Comparison of ENCODE assay signal across 22 cellular contexts in the genomic region with DNA sequence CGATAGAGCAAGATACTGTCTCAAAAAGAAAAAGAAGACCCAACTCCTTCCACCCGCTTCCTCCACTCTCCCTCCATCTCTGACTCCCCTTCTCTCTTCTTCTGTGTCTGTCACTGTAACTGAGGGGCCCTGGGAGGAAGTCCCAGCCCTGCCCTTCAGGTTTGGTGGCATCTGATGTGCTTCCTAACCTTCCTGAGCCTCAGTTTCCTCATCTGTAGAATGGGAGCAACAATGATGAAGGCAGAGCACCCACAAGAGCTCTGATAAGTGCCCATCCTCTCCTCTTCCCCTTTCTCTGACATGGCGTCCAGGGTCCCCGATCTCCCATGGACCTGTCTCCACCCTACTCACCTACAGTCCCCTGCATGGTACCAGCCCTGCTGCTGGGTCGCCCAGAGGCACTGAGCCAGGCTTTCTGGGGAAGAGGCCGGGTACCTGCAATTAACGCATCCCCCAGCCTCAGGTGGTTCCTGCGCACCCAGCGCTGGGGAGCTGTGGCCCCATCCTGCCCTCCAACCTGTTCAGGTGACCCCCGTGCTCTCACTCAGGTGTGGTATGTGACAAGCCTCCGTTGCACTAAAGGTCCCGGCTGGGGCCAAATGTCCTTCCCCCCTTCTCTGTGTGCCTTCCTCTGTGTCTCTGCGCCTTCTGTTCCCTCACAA. TPM values are rescaled to one million over a fixed set of nuclear protein-coding genes. Genes with fewer than 3 reads are reported as not detected.
DNase-seq lines count a peak whose midpoint lies in the region; ATAC-seq, FAIRE-seq and TF ChIP-seq lines count a peak whose summit lies in the region.
"Had no signal": no experiment of that assay in that cellular context is flagged by ENCODE, and none has a peak within 500 bp of the region (broad histone marks: within the 10 kb centered on the region; RNA-seq: fewer than 3 reads in every experiment).

No MANE protein-coding gene starts in this region.

- peak; percentile 51 for DNase-seq in activated effector memory CD4-positive, alpha-beta T cell treated with anti-CD3 and anti-CD28 coated beads, Interleukin-2, amount 50 U/mL, for 16 hours
- DNase-seq in activated effector memory CD4-positive, alpha-beta T cell treated with Interleukin-2 at 50 U/mL for 16 hours, result no peak
- DNase-seq in K562 (ENCODE audit: extremely low read depth in 1 of 4, low spot score in 3 of 4) (no peak), nephron progenitor cell (no peak), HFFc6 (no peak), DMS79 treated with DMSO at 0.1 percent for 48 hours (lab: John Stamatoyannopoulos, UW) (no peak), occipital lobe (lab: John Stamatoyannopoulos, UW) (no peak)
- DNase-seq in stimulated activated effector memory CD8-positive, alpha-beta T cell treated with anti-CD3 and anti-CD28 coated beads, Interleukin-12 subunit alpha, Interleukin-12 subunit beta, amount 100 ng/mL, for 72 hours (ENCODE audit: low spot score in 2 of 2), result no peak
- DNase-seq: CD8-positive, alpha-beta T cell; COR-L47; DMS153; DND-41; GDM1 had no signal

- H3K27ac ChIP-seq in K562 (ENCODE audit: extremely low read depth, low read depth, low read length), result no peak overlapping the region
- H3K27ac ChIP-seq: 22Rv1 had no signal

- H3K9me1 ChIP-seq in K562 (ENCODE audit: control insufficient read depth, insufficient read depth, low read length), result no peaks in the 10 kb centered on the region

- POLR2A ChIA-PET in K562 (lab: Yijun Ruan, JAX), result interaction anchor here (0.6 kb wide), 1 partner anchor 295 kb away, joined by 4 read pairs; no protein-coding TSS in a partner anchor

- H3K36me3 Mint-ChIP-seq in nephron progenitor cell (ENCODE audit: low read depth), result no peaks in the 10 kb centered on the region
- H3K36me3 Mint-ChIP-seq in stimulated activated effector memory CD8-positive, alpha-beta T cell treated with anti-CD3 and anti-CD28 coated beads, Interleukin-12 subunit alpha, Interleukin-12 subunit beta, amount 100 ng/mL, for 72 hours, result no peaks in the 10 kb centered on the region
- H3K36me3 Mint-ChIP-seq in HFFc6 (ENCODE audit: low read depth), result no peaks in the 10 kb centered on the region
- H3K36me3 Mint-ChIP-seq: CD14-positive monocyte; CD8-positive, alpha-beta T cell had no signal

- no peaks in the 10 kb centered on the region for H3K9me3 ChIP-seq in K562 (replicated peaks; ENCODE audit: control insufficient read depth, insufficient read depth, low read depth, low read length)
- H3K9me3 ChIP-seq: HAP-1 had no signal

- peaks cover 14% of the 10 kb centered on the region for H3K4me1 Mint-ChIP-seq in nephron progenitor cell
- H3K4me1 Mint-ChIP-seq in stimulated activated effector memory CD8-positive, alpha-beta T cell treated with anti-CD3 and anti-CD28 coated beads, Interleukin-12 subunit alpha, Interleukin-12 subunit beta, amount 100 ng/mL, for 72 hours, result no peaks in the 10 kb centered on the region
- no peaks in the 10 kb centered on the region for H3K4me1 Mint-ChIP-seq in HFFc6 (ENCODE audit: low read depth)

- peaks cover 0 to 6% of the 10 kb centered on the region in 2 experiments; a peak in 2 of 5 replicates for H3K4me1 ChIP-seq in K562 (replicated peaks in 1 of 2; ENCODE audit: control insufficient read depth in 2 of 2, insufficient read depth in 2 of 2, low read length in 2 of 2)

- no peaks in the 10 kb centered on the region; the same call in 1 of the 2 replicates for H4K20me1 ChIP-seq in K562 (replicated peaks; ENCODE audit: control insufficient read depth, insufficient read depth, low read length)

- no peak overlapping the region for H3K9ac ChIP-seq in K562 (ENCODE audit: insufficient read depth in 1 of 2, low read depth in 2 of 2, low read length in 2 of 2)

- TF ChIP-seq CTCF in K562 (IDR thresholded peaks at IDR 0.05 in 2 of 3, conservative IDR thresholded peaks at IDR 0.05 in 1 of 3; ENCODE audit: insufficient read depth in 2 of 3, low read depth in 1 of 3, low read length in 3 of 3) (no peak), nephron progenitor cell (IDR thresholded peaks at IDR 0.05) (no peak), HFFc6 (IDR thresholded peaks at IDR 0.05) (no peak)

- H3K27ac Mint-ChIP-seq in nephron progenitor cell (peak overlapping the region; percentile 72), HFFc6 (no peak overlapping the region)
- peak overlapping the region; percentile 41 for H3K27ac Mint-ChIP-seq in stimulated activated effector memory CD8-positive, alpha-beta T cell treated with anti-CD3 and anti-CD28 coated beads, Interleukin-12 subunit alpha, Interleukin-12 subunit beta, amount 100 ng/mL, for 72 hours
- H3K27ac Mint-ChIP-seq: CD14-positive monocyte; CD8-positive, alpha-beta T cell; GM23338 had no signal

- intact Hi-C loops in K562 (cut with micrococcal nuclease), result no loop called here

- no peak overlapping the region for H2AFZ ChIP-seq in K562 (ENCODE audit: low read depth, low read length)
- H2AFZ ChIP-seq: GM23338 had no signal

- no peak overlapping the region for H3K4me3 ChIP-seq in K562
- H3K4me3 ChIP-seq: GM23338, HAP-1 had no signal

- no peak overlapping the region for H3K4me2 ChIP-seq in K562 (ENCODE audit: insufficient read depth, low read length)
- H3K4me2 ChIP-seq: GM23338 had no signal

- no peak for TF ChIP-seq POLR2A in K562 (conservative IDR thresholded peaks at IDR 0.05)

- H3K36me3 ChIP-seq in K562 (ENCODE audit: control insufficient read depth, insufficient read depth, low read length), result no peaks in the 10 kb centered on the region
- H3K36me3 ChIP-seq: HAP-1 had no signal

- H3K27me3 Mint-ChIP-seq in nephron progenitor cell (ENCODE audit: low read depth, poor library complexity) (peaks cover 65% of the 10 kb centered on the region), HFFc6 (ENCODE audit: insufficient read depth) (peaks cover 27% of the 10 kb centered on the region)

- 0% methylated on average over 10 of the region's 13 CpGs for WGBS in K562 (ENCODE audit: insufficient coverage, low coverage, missing lambda C conversion rate)

- H3K4me3 Mint-ChIP-seq in nephron progenitor cell (no peak overlapping the region), HFFc6 (no peak overlapping the region)
- no peak overlapping the region for H3K4me3 Mint-ChIP-seq in stimulated activated effector memory CD8-positive, alpha-beta T cell treated with anti-CD3 and anti-CD28 coated beads, Interleukin-12 subunit alpha, Interleukin-12 subunit beta, amount 100 ng/mL, for 72 hours
- H3K4me3 Mint-ChIP-seq: CD8-positive, alpha-beta T cell; GM23338 had no signal

- TF ChIP-seq RAD21 in K562 (CRISPR knock-in tag; conservative IDR thresholded peaks at IDR 0.05 in 1 of 2, IDR thresholded peaks at IDR 0.05 in 1 of 2), result no peak

- no peak for FAIRE-seq in K562 (lab: Jason Lieb, UNC)
- FAIRE-seq: D721Med, GM12892, HTR-8/SVneo had no signal

- in situ Hi-C loops in K562 (cut with MboI), result no loop called here

- H3K9me3 Mint-ChIP-seq in nephron progenitor cell (no peaks in the 10 kb centered on the region), HFFc6 (no peaks in the 10 kb centered on the region)
- no peaks in the 10 kb centered on the region for H3K9me3 Mint-ChIP-seq in stimulated activated effector memory CD8-positive, alpha-beta T cell treated with anti-CD3 and anti-CD28 coated beads, Interleukin-12 subunit alpha, Interleukin-12 subunit beta, amount 100 ng/mL, for 72 hours
- H3K9me3 Mint-ChIP-seq: CD14-positive monocyte; CD8-positive, alpha-beta T cell; GM23338 had no signal

- no TSS peak for BruUV-seq in K562 (replicated peaks; lab: Mats Ljungman, UMichigan)

- H3K79me2 ChIP-seq in K562 (ENCODE audit: control insufficient read depth, insufficient read depth, low read length), result no peaks in the 10 kb centered on the region

- peaks cover 6 to 34% of the 10 kb centered on the region in 2 experiments; a peak in 4 of 5 replicates for H3K27me3 ChIP-seq in K562 (ENCODE audit: control insufficient read depth in 2 of 2, insufficient read depth in 2 of 2, low read length in 2 of 2)

- no peak for TF ChIP-seq EP300 in K562 (IDR thresholded peaks at IDR 0.05; ENCODE audit: low read length)

- ATAC-seq in K562, result no peak
- no peak for ATAC-seq in stimulated activated effector memory CD8-positive, alpha-beta T cell treated with anti-CD3 and anti-CD28 coated beads, Interleukin-12 subunit alpha, Interleukin-12 subunit beta, amount 100 ng/mL, for 72 hours
- ATAC-seq: CD8-positive, alpha-beta T cell; GM23338 had no signal

- CTCF ChIA-PET in K562 (lab: Yijun Ruan, JAX; ENCODE audit: low intra/inter-chr PET ratio), result no interaction called here

RNA-seq across cellular contexts. Expression of a gene that starts 13.2 kb away (rescaled TPM):
- total RNA-seq in K562 (2011; cell fraction: chromatin; rRNA removed; ENCODE audit: low replicate concordance), result not detected in 2 replicates
- not detected in 2 replicates for total RNA-seq in K562 (2011; cell fraction: nucleolus; rRNA removed)
- total RNA-seq in K562 (2011; cell fraction: nucleoplasm; rRNA removed), result not detected in 2 replicates
- total RNA-seq in K562 (2014; rRNA removed) (not detected in 2 replicates), K562 (2014; rRNA removed; fragmentation: Illumina TruSeq; extraction: Trizol) (not detected in 2 replicates), K562 (2015; rRNA removed; fragmentation: Illumina TruSeq; extraction: Trizol) (not detected in 2 replicates), K562 (2021) (not detected in 2 replicates), occipital lobe (0.16 TPM)
- polyA plus RNA-seq in K562 (2011; rRNA removed) (not detected in 2 replicates), K562 (2014; fragmentation: Illumina TruSeq; extraction: Trizol) (not detected in 2 replicates), K562 (2014; fragmentation: Nextera tagmentation; extraction: Ambion mirVana) (not detected), K562 (2014; rRNA removed) (not detected in 2 replicates)
- not detected in 2 replicates for polyA plus RNA-seq in K562 (2011; cell fraction: cytosol; rRNA removed)
- not detected in 2 replicates for polyA plus RNA-seq in K562 (2011; cell fraction: nucleus; rRNA removed)
- not detected in 2 replicates for polyA plus RNA-seq in K562 (2012)
- polyA minus RNA-seq in K562 (2011; rRNA and poly(A)+ RNA removed), result not detected in 2 replicates
- not detected in 2 replicates for polyA minus RNA-seq in K562 (2011; cell fraction: cytosol; rRNA and poly(A)+ RNA removed)
- not detected in 2 replicates for polyA minus RNA-seq in K562 (2011; cell fraction: nucleus; rRNA and poly(A)+ RNA removed)
- total RNA-seq in HFFc6 (2021; fragmentation: NEBNext Ultra II Directional; extraction: Animal tissue kit (Norgen Biotek cat#: 25700)), result not detected
- total RNA-seq: A673; CD8-positive, alpha-beta T cell had no signal
- polyA plus RNA-seq: BJ, CD14-positive monocyte had no signal

RNA-seq across cellular contexts. Expression of a gene that starts 51.8 kb away (rescaled TPM):
- total RNA-seq in K562 (2011; cell fraction: chromatin; rRNA removed; ENCODE audit: low replicate concordance), result not detected in 2 replicates
- not detected in 2 replicates for total RNA-seq in K562 (2011; cell fraction: nucleolus; rRNA removed)
- 0.44 TPM in 1 of 2 replicates, not detected in the other for total RNA-seq in K562 (2011; cell fraction: nucleoplasm; rRNA removed)
- total RNA-seq in K562 (2014; rRNA removed) (not detected in 2 replicates), K562 (2014; rRNA removed; fragmentation: Illumina TruSeq; extraction: Trizol) (not detected in 2 replicates), K562 (2015; rRNA removed; fragmentation: Illumina TruSeq; extraction: Trizol) (not detected in 2 replicates), K562 (2021) (not detected in 2 replicates), occipital lobe (0.16 TPM)
- polyA plus RNA-seq in K562 (2011; rRNA removed) (not detected in 2 replicates), K562 (2014; fragmentation: Illumina TruSeq; extraction: Trizol) (not detected in 2 replicates), K562 (2014; fragmentation: Nextera tagmentation; extraction: Ambion mirVana) (not detected), K562 (2014; rRNA removed) (not detected in 2 replicates)
- not detected in 2 replicates for polyA plus RNA-seq in K562 (2011; cell fraction: cytosol; rRNA removed)
- not detected in 2 replicates for polyA plus RNA-seq in K562 (2011; cell fraction: nucleus; rRNA removed)
- 0.01 TPM in 1 of 2 replicates, not detected in the other for polyA plus RNA-seq in K562 (2012)
- not detected in 2 replicates for polyA minus RNA-seq in K562 (2011; rRNA and poly(A)+ RNA removed)
- polyA minus RNA-seq in K562 (2011; cell fraction: cytosol; rRNA and poly(A)+ RNA removed), result not detected in 2 replicates
- not detected in 2 replicates for polyA minus RNA-seq in K562 (2011; cell fraction: nucleus; rRNA and poly(A)+ RNA removed)
- not detected for total RNA-seq in HFFc6 (2021; fragmentation: NEBNext Ultra II Directional; extraction: Animal tissue kit (Norgen Biotek cat#: 25700))
- total RNA-seq: A673; CD8-positive, alpha-beta T cell; GM23338 had no signal
- polyA plus RNA-seq: BJ, CD14-positive monocyte, GM23338 had no signal
